25 cellular contexts compared by ENCODE assay signal in the genomic region with DNA sequence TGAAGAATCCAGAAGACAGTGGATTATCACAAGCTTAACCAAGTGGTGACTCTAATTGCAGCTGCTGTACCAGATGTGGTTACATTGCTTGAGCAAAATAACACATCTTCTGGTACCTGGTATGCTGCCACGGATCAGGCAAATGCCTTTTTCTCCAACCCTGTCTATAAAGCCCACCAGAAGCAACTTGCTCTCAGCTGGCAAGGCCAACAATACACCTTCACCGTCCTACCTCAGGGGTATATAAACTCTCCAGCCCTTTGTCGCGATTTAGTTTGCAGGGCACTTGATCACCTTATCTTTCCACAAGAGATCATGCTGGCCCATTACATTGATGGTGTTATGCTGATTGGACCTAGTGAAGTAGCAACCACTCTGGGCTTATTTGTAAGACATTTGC. TPM values are rescaled to one million over a fixed set of nuclear protein-coding genes. Genes with fewer than 3 reads are reported as not detected.
DNase-seq lines count a peak whose midpoint lies in the region; FAIRE-seq and TF ChIP-seq lines count a peak whose summit lies in the region.
"Had no signal": no experiment of that assay in that cellular context is flagged by ENCODE, and none has a peak within 500 bp of the region (broad histone marks: within the 10 kb centered on the region; RNA-seq: fewer than 3 reads in every experiment).

No MANE protein-coding gene starts in this region.

- WGBS in ovary, 3 donors = 94 to 98% (median 96%) methylated on average over 4 of the region's 4 CpGs

- no peak overlapping the region for H3K27ac ChIP-seq in ovary
- H3K27ac ChIP-seq: 22Rv1, BLaER1 had no signal

- H3K27me3 ChIP-seq in bronchial epithelial cell (ENCODE audit: control insufficient read depth, insufficient read depth, low read length) = no peaks in the 10 kb centered on the region
- no peaks in the 10 kb centered on the region for H3K27me3 ChIP-seq in ovary
- H3K27me3 ChIP-seq: BE2C, BLaER1 had no signal

- FAIRE-seq in bronchial epithelial cell (lab: Jason Lieb, UNC) = peak; percentile 7
- FAIRE-seq: GM12878, GM12892, GM18507 had no signal

- TF ChIP-seq CTCF in bronchial epithelial cell (IDR thresholded peaks at IDR 0.05; ENCODE audit: insufficient read depth, low read length, severe bottlenecking) (no peak), ovary (IDR thresholded peaks at IDR 0.05) (no peak)

- H3K9me3 ChIP-seq in ovary = no peaks in the 10 kb centered on the region
- H3K9me3 ChIP-seq: BE2C, BLaER1 had no signal

- no peak for TF ChIP-seq EP300 in ovary (IDR thresholded peaks at IDR 0.05)

- intact Hi-C loops in ovary (cut with DNase I) = no loop called here

- H3K4me3 ChIP-seq in bronchial epithelial cell (ENCODE audit: low read depth, low read length) = no peak overlapping the region
- H3K4me3 ChIP-seq in ovary = no peak overlapping the region
- H3K4me3 ChIP-seq: BLaER1, GM12878 had no signal

- DNase-seq in NCI-H524 treated with DMSO at 0.1 percent for 48 hours (lab: John Stamatoyannopoulos, UW) (peak; percentile 5), NCI-H524 (lab: John Stamatoyannopoulos, UW) (no peak), bronchial epithelial cell (ENCODE audit: low read depth) (no peak), ovary (no peak), KG1 (lab: John Stamatoyannopoulos, UW) (no peak)
- DNase-seq: ACHN; C1 segment of cervical spinal cord; CD4-positive, alpha-beta memory T cell; CD4-positive, CD25-positive, alpha-beta regulatory T cell; CD8-positive, alpha-beta memory T cell; COR-L47; DMS 273 treated with DMSO at 0.1 percent for 48 hours; DMS153; DMS53; DMS79; DND-41; EL; GDM1 had no signal

- no peak for TF ChIP-seq POLR2A in ovary (IDR thresholded peaks at IDR 0.05)

- H3K36me3 ChIP-seq in bronchial epithelial cell (ENCODE audit: control insufficient read depth, insufficient read depth, low read length) (no peaks in the 10 kb centered on the region), ovary (no peaks in the 10 kb centered on the region)
- H3K36me3 ChIP-seq: BE2C, BLaER1 had no signal

- no peaks in the 10 kb centered on the region for H3K4me1 ChIP-seq in ovary (ENCODE audit: insufficient read depth)
- H3K4me1 ChIP-seq: BE2C, BLaER1 had no signal

RNA-seq across cellular contexts. Expression of a gene that starts 52.6 kb away (rescaled TPM):
- total RNA-seq in bronchial epithelial cell (0.53 and 3.6 TPM in 2 replicates), ovary (1 to 10 TPM in 1 of 7 donors, under 1 TPM in 6; 0.12 to 1.7 (median 0.66) TPM)
- polyA plus RNA-seq in ovary = 1 to 10 TPM in 1 of 2 donors, under 1 TPM in 1; 0.48 to 2.4 TPM
- total RNA-seq: CD4-positive, CD25-positive, alpha-beta regulatory T cell; CD8-positive, alpha-beta memory T cell; GM12878 had no signal
- polyA plus RNA-seq: CD14-positive monocyte; CD4-positive, alpha-beta memory T cell; CD4-positive, CD25-positive, alpha-beta regulatory T cell; CD8-positive, alpha-beta memory T cell had no signal
